In the genomic region with DNA sequence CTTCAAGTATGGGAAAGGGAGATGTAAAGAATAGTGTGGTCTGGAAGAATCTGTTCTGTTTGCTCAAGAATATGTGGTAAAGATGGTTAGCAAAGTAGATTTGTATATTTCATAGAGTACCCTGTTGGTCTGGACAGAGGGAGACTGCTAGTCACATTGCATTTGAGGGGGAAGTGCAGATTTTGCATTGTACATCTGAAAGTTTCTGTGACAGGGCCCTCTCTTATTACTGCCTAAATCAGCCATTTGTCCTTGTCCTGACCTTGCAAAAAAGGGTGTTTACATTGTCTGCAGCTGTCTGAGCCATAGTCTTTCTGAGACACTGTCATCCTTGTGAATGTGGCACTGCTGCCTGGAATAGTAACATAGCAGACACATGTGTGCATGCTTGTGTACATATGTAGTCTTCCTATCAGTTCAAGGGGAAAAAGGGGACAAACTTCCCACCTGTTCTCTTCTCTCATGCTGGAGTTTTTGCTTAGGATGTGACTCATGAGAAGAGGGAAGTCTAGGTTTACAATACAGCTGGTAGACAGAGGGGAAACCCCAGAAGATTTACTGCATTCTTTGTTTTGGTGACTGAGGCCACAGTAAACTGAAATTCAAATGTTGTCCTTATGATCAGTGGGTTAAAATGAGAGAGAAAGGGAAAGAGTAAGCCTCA, we compare ENCODE assay signal across 15 cellular contexts.
DNase-seq lines count a peak whose midpoint lies in the region; ATAC-seq and TF ChIP-seq lines count a peak whose summit lies in the region.
"Had no signal": no experiment of that assay in that cellular context is flagged by ENCODE, and none has a peak within 500 bp of the region (broad histone marks: within the 10 kb centered on the region; RNA-seq: fewer than 3 reads in every experiment).

No MANE protein-coding gene starts in this region.

- ATAC-seq in DND-41 (ENCODE audit: insufficient read depth, low read depth) (no peak), GM21825 (IDR thresholded peaks at IDR 0.05; ENCODE audit: unreplicated experiment) (peak; percentile 59), HG03439 (IDR thresholded peaks at IDR 0.05; ENCODE audit: unreplicated experiment) (no peak)
- ATAC-seq: HCT116 had no signal

- H3K27me3 ChIP-seq in DND-41 (ENCODE audit: insufficient read depth, low read length, poor library complexity) = no peaks in the 10 kb centered on the region
- no peaks in the 10 kb centered on the region for H3K27me3 ChIP-seq in MG63

- H3K9me3 ChIP-seq in DND-41 (ENCODE audit: insufficient read depth, low read length, severe bottlenecking) (no peaks in the 10 kb centered on the region), MG63 (no peaks in the 10 kb centered on the region)

- H4K20me1 ChIP-seq in DND-41 (ENCODE audit: insufficient read depth, low read length) = no peaks in the 10 kb centered on the region

- TF ChIP-seq CTCF in DND-41 (IDR thresholded peaks at IDR 0.05; ENCODE audit: borderline replicate concordance, extremely low read depth, low read length, poor library complexity, severe bottlenecking) = no peak

- DNase-seq in DND-41 = no peak
- peak; percentile 67 to 82 for DNase-seq in NCI-H526 (lab: John Stamatoyannopoulos, UW)
- peak; percentile 11 for DNase-seq in kidney glomerular epithelial cell (lab: John Stamatoyannopoulos, UW)
- DNase-seq in D341Med (ENCODE audit: low spot score) = no peak
- DNase-seq in COR-L47 (lab: John Stamatoyannopoulos, UW) = no peak
- DNase-seq in MG63 = no peak
- DNase-seq: AML-193, amygdala, NCI-H1436, small intestine, T1000, trophoblast cell had no signal

- H2AFZ ChIP-seq in DND-41 (ENCODE audit: low read depth, low read length) = 0 out of 2 replicates have a peak overlapping the region, but pooled peaks have one; percentile 19

- H3K4me1 ChIP-seq in DND-41 (ENCODE audit: insufficient read depth, low read length) = peaks cover 13% of the 10 kb centered on the region

- H3K9ac ChIP-seq in DND-41 (ENCODE audit: low read depth, low read length) = no peak overlapping the region

- H3K4me3 ChIP-seq in DND-41 (ENCODE audit: low read depth in 1 of 2, low read length in 2 of 2) (no peak overlapping the region), MG63 (no peak overlapping the region)

- H3K4me2 ChIP-seq in DND-41 (ENCODE audit: insufficient read depth, low read length) = no peak overlapping the region

- H3K27ac ChIP-seq in DND-41 (ENCODE audit: low read length) = peak overlapping the region; percentile 44; the same call in 1 of the 2 replicates

- H3K36me3 ChIP-seq in DND-41 (ENCODE audit: insufficient read depth, low read length) (no peaks in the 10 kb centered on the region), MG63 (no peaks in the 10 kb centered on the region)

- H3K79me2 ChIP-seq in DND-41 (ENCODE audit: insufficient read depth, low read length) = no peaks in the 10 kb centered on the region

Comparison
In these comparisons a context has a peak if more than half of its experiments do, and no peak if none do; other contexts are left out.
1. DNase-seq: peak in NCI-H526 (2 of 2) and kidney glomerular epithelial cell (single experiment); none in DND-41 (single experiment), D341Med (single experiment), COR-L47 (single experiment) and MG63 (single experiment).